In the genomic region with DNA sequence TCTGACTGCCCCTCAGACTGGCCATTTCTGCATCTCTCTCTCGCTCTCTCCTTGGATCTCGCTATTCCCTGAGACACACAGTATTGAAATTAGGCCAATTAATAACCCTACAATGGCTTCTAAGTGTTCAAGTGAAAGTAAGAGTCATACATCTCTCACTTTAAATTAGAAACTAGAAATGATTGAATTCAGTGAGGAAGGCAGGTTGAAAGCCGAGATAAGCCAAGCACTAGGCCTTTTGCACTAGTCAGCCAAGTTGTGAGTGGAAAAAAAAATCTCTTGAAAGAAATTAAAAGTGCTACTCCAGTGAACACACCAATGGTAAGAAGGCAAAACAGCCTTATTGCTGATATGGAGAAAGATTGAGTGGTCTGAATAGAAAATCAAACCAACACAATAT, we compare ENCODE assay signal across 31 cellular contexts. TPM values are rescaled to one million over a fixed set of nuclear protein-coding genes. Genes with fewer than 3 reads are reported as not detected.
DNase-seq lines count a peak whose midpoint lies in the region; ATAC-seq lines count a peak whose summit lies in the region.
"Had no signal": no experiment of that assay in that cellular context is flagged by ENCODE, and none has a peak within 500 bp of the region (broad histone marks: within the 10 kb centered on the region; RNA-seq: fewer than 3 reads in every experiment).

No MANE protein-coding gene starts in this region.

- no peaks in the 10 kb centered on the region for H3K27me3 Mint-ChIP-seq in activated T-cell treated with anti-CD3 and anti-CD28 coated beads, Interleukin-2, amount 50 U/mL, for 72 hours (ENCODE audit: low read depth)
- no peaks in the 10 kb centered on the region for H3K27me3 Mint-ChIP-seq in activated CD8-positive, alpha-beta T cell treated with anti-CD3 and anti-CD28 coated beads, Interleukin-2, amount 10 ng/mL, durations not matched to agents 7 days and 5 days (ENCODE audit: low read depth)
- H3K27me3 Mint-ChIP-seq in natural killer cell treated with Interleukin-12 subunit alpha and Interleukin-12 subunit beta and Interleukin-15 and Interleukin-18, amount 100 ng/mL, for 72 hours = peaks cover 0 to 5% of the 10 kb centered on the region in 2 donors

- ATAC-seq in activated T-cell treated with anti-CD3 and anti-CD28 coated beads, Interleukin-2, amount 50 U/mL, for 72 hours (replicated peaks in 1 of 2) = peak in 1 of 2 donors; percentile 46
- no peak for ATAC-seq in activated CD8-positive, alpha-beta T cell treated with anti-CD3 and anti-CD28 coated beads, Interleukin-2, amount 10 ng/mL, durations not matched to agents 7 days and 5 days
- ATAC-seq in natural killer cell treated with Interleukin-12 subunit alpha and Interleukin-12 subunit beta and Interleukin-15 and Interleukin-18, amount 100 ng/mL, for 72 hours = no peak
- ATAC-seq in GM21619 (IDR thresholded peaks at IDR 0.05; ENCODE audit: unreplicated experiment) = no peak
- ATAC-seq: body of pancreas, heart left ventricle, right cardiac atrium had no signal

- peak overlapping the region; percentile 44 for H3K27ac Mint-ChIP-seq in activated T-cell treated with anti-CD3 and anti-CD28 coated beads, Interleukin-2, amount 50 U/mL, for 72 hours
- peak overlapping the region; percentile 95 for H3K27ac Mint-ChIP-seq in activated CD8-positive, alpha-beta T cell treated with anti-CD3 and anti-CD28 coated beads, Interleukin-2, amount 10 ng/mL, durations not matched to agents 7 days and 5 days
- H3K27ac Mint-ChIP-seq in natural killer cell treated with Interleukin-12 subunit alpha and Interleukin-12 subunit beta and Interleukin-15 and Interleukin-18, amount 100 ng/mL, for 72 hours = peak overlapping the region; percentile 35 to 73

- POLR2A ChIA-PET in activated CD8-positive, alpha-beta T cell treated with anti-CD3 and anti-CD28 coated beads, Interleukin-2, amount 10 ng/mL, durations not matched to agents 7 days and 5 days (lab: Charles Lee) = interaction anchor here (0.6 kb wide), 1 partner anchor 434 kb away, joined by 4 read pairs; no protein-coding TSS in a partner anchor

- no peaks in the 10 kb centered on the region for H3K9me3 ChIP-seq in KOPT-K1 (ENCODE audit: insufficient read depth, low read length, poor library complexity, severe bottlenecking)
- H3K9me3 ChIP-seq: adrenal gland, BE2C, body of pancreas, esophagus muscularis mucosa, heart left ventricle, tibial artery, vagina had no signal

- CTCF ChIA-PET in activated CD8-positive, alpha-beta T cell treated with anti-CD3 and anti-CD28 coated beads, Interleukin-2, amount 10 ng/mL, durations not matched to agents 7 days and 5 days (lab: Charles Lee) = interaction anchor here (1.0 kb wide), 1 partner anchor 122 kb away, joined by 5 read pairs; no protein-coding TSS in a partner anchor

- no peaks in the 10 kb centered on the region for H3K36me3 ChIP-seq in KOPT-K1 (ENCODE audit: insufficient read depth, low read length)
- H3K36me3 ChIP-seq: adrenal gland, BE2C, esophagus muscularis mucosa, heart left ventricle, tibial artery, vagina had no signal

- peaks cover 28% of the 10 kb centered on the region for H3K4me1 Mint-ChIP-seq in activated T-cell treated with anti-CD3 and anti-CD28 coated beads, Interleukin-2, amount 50 U/mL, for 72 hours (ENCODE audit: low read depth)
- peaks cover 53% of the 10 kb centered on the region for H3K4me1 Mint-ChIP-seq in activated CD8-positive, alpha-beta T cell treated with anti-CD3 and anti-CD28 coated beads, Interleukin-2, amount 10 ng/mL, durations not matched to agents 7 days and 5 days (ENCODE audit: low read depth)
- H3K4me1 Mint-ChIP-seq in natural killer cell treated with Interleukin-12 subunit alpha and Interleukin-12 subunit beta and Interleukin-15 and Interleukin-18, amount 100 ng/mL, for 72 hours (ENCODE audit: low read depth in 2 of 2) = peaks cover 18 to 25% of the 10 kb centered on the region in 2 donors

- peak overlapping the region; percentile 51 for H3K27ac ChIP-seq in KOPT-K1 (ENCODE audit: low read depth, low read length, poor library complexity, severe bottlenecking)
- H3K27ac ChIP-seq: adrenal gland, body of pancreas, esophagus muscularis mucosa, heart left ventricle, tibial artery, vagina had no signal

- no peaks in the 10 kb centered on the region for H3K9me3 Mint-ChIP-seq in activated T-cell treated with anti-CD3 and anti-CD28 coated beads, Interleukin-2, amount 50 U/mL, for 72 hours
- peaks cover 8% of the 10 kb centered on the region for H3K9me3 Mint-ChIP-seq in activated CD8-positive, alpha-beta T cell treated with anti-CD3 and anti-CD28 coated beads, Interleukin-2, amount 10 ng/mL, durations not matched to agents 7 days and 5 days (ENCODE audit: insufficient read depth)
- H3K9me3 Mint-ChIP-seq in natural killer cell treated with Interleukin-12 subunit alpha and Interleukin-12 subunit beta and Interleukin-15 and Interleukin-18, amount 100 ng/mL, for 72 hours = no peaks in the 10 kb centered on the region

- H3K4me3 Mint-ChIP-seq in activated T-cell treated with anti-CD3 and anti-CD28 coated beads, Interleukin-2, amount 50 U/mL, for 72 hours = peak overlapping the region in 1 of 2 donors; percentile 78
- no peak overlapping the region for H3K4me3 Mint-ChIP-seq in activated CD8-positive, alpha-beta T cell treated with anti-CD3 and anti-CD28 coated beads, Interleukin-2, amount 10 ng/mL, durations not matched to agents 7 days and 5 days
- peak overlapping the region; percentile 48 for H3K4me3 Mint-ChIP-seq in natural killer cell treated with Interleukin-12 subunit alpha and Interleukin-12 subunit beta and Interleukin-15 and Interleukin-18, amount 100 ng/mL, for 72 hours

- H3K36me3 Mint-ChIP-seq in activated T-cell treated with anti-CD3 and anti-CD28 coated beads, Interleukin-2, amount 50 U/mL, for 72 hours (ENCODE audit: insufficient read depth in 2 of 2) = no peaks in the 10 kb centered on the region
- peaks cover 16% of the 10 kb centered on the region for H3K36me3 Mint-ChIP-seq in activated CD8-positive, alpha-beta T cell treated with anti-CD3 and anti-CD28 coated beads, Interleukin-2, amount 10 ng/mL, durations not matched to agents 7 days and 5 days (ENCODE audit: low read depth)
- H3K36me3 Mint-ChIP-seq in natural killer cell treated with Interleukin-12 subunit alpha and Interleukin-12 subunit beta and Interleukin-15 and Interleukin-18, amount 100 ng/mL, for 72 hours = no peaks in the 10 kb centered on the region

- no peak for DNase-seq in activated T-cell treated with anti-CD3 and anti-CD28 coated beads, Interleukin-2, amount 50 U/mL, for 72 hours
- no peak for DNase-seq in activated T-cell treated with anti-CD3 and anti-CD28 coated beads, Interleukin-2, amount 50 U/mL, for 48 hours
- no peak for DNase-seq in activated CD8-positive, alpha-beta T cell treated with anti-CD3 and anti-CD28 coated beads, Interleukin-2, amount 10 ng/mL, durations not matched to agents 7 days and 5 days
- DNase-seq in natural killer cell treated with Interleukin-12 subunit alpha and Interleukin-12 subunit beta and Interleukin-15 and Interleukin-18, amount 100 ng/mL, for 72 hours (ENCODE audit: low spot score) = no peak
- DNase-seq in hypothalamus (lab: John Stamatoyannopoulos, UW) = no peak
- DNase-seq: activated CD4-positive, CD25-positive, alpha-beta regulatory T cell; activated effector memory CD4-positive, alpha-beta T cell treated with Interleukin-2 at 50 U/mL for 16 hours; adrenal gland; BE2C; body of pancreas; COR-L47; foreskin fibroblast; heart left ventricle; NCI-H1105; NCI-H187; NCI-H2171; NCI-H510A; right cardiac atrium; stimulated activated CD4-positive, alpha-beta T cell treated with anti-CD3 and anti-CD28 coated beads, Interleukin-2, amount 100 ng/mL, for 24 hours; tibial artery had no signal

RNA-seq across cellular contexts. Expression of a gene that starts 51.2 kb away (rescaled TPM):
- not detected for total RNA-seq in activated T-cell treated with anti-CD3 and anti-CD28 coated beads, Interleukin-2, amount 50 U/mL, for 72 hours
- not detected for total RNA-seq in activated CD8-positive, alpha-beta T cell treated with anti-CD3 and anti-CD28 coated beads, Interleukin-2, amount 10 ng/mL, durations not matched to agents 7 days and 5 days
- total RNA-seq in natural killer cell treated with Interleukin-12 subunit alpha and Interleukin-12 subunit beta and Interleukin-15 and Interleukin-18, amount 100 ng/mL, for 72 hours = not detected
- total RNA-seq: body of pancreas, dermis microvascular lymphatic vessel endothelial cell, esophagus muscularis mucosa, H4, HT1080, kidney epithelial cell, liver, M059J, posterior vena cava, vagina had no signal

Comparison
In these comparisons a context has a peak if more than half of its experiments do, and no peak if none do; other contexts are left out.
1. H3K27ac Mint-ChIP-seq: peak in every context shown above with its lines; median percentile 95 in activated CD8-positive, alpha-beta T cell treated with anti-CD3 and anti-CD28 coated beads, Interleukin-2, amount 10 ng/mL, durations not matched to agents 7 days and 5 days; 54 in natural killer cell treated with Interleukin-12 subunit alpha and Interleukin-12 subunit beta and Interleukin-15 and Interleukin-18, amount 100 ng/mL, for 72 hours; 44 in activated T-cell treated with anti-CD3 and anti-CD28 coated beads, Interleukin-2, amount 50 U/mL, for 72 hours.